Comparison of ENCODE assay signal across 1 cellular context in the genomic region with DNA sequence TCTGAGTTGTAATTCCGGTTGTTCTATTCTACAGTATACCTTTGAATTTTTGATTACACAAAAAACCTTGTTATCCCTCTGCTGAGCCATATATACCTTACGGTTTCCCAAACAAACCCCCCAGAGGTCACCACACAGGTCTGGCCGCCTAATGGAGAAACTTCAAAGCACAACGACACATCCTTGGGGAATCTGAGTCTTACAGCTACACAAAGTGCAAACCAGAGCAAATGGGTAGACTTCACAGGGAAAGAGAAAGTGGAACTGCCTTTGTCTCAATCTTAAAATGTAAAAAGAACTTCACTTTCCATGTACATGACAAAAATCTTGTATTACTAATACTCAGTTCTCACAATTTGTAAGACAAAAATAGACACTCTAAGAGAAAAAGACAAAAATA.
TF ChIP-seq lines count a peak whose summit lies in the region.

No MANE protein-coding gene starts in this region.

TF ChIP-seq in HepG2, 621 proteins besides CTCF, POLR2A, EP300 and RAD21 (continued from another document):
- no peak for TF ChIP-seq KDM1A (CRISPR knock-in tag; IDR thresholded peaks at IDR 0.05)
- TF ChIP-seq ZNF678 (CRISPR knock-in tag; IDR thresholded peaks at IDR 0.05): no peak
- TF ChIP-seq DZIP1 (CRISPR knock-in tag; IDR thresholded peaks at IDR 0.05): no peak
- no peak for TF ChIP-seq GPN1 (CRISPR knock-in tag; IDR thresholded peaks at IDR 0.05; ENCODE audit: borderline replicate concordance)
- no peak for TF ChIP-seq ZFY (CRISPR knock-in tag; IDR thresholded peaks at IDR 0.05)
- TF ChIP-seq ZNF296 (CRISPR knock-in tag; conservative IDR thresholded peaks at IDR 0.05): no peak
- TF ChIP-seq ZNF567 (CRISPR knock-in tag; IDR thresholded peaks at IDR 0.05; ENCODE audit: borderline replicate concordance): no peak
- TF ChIP-seq FOXA1 (IDR thresholded peaks at IDR 0.05): no peak
- peak; percentile 28; the same call in 1 of the 2 replicates for TF ChIP-seq FOXA1 (CRISPR knock-in tag; IDR thresholded peaks at IDR 0.05)
- TF ChIP-seq NCOA2 (CRISPR knock-in tag; IDR thresholded peaks at IDR 0.05): peak; percentile 12; the same call in 1 of the 2 replicates
- no peak for TF ChIP-seq EHMT2 (IDR thresholded peaks at IDR 0.05; ENCODE audit: borderline replicate concordance, low read depth, low read length)
- TF ChIP-seq TIGD3 (CRISPR knock-in tag; IDR thresholded peaks at IDR 0.05; ENCODE audit: borderline replicate concordance): no peak
- peak; percentile 27; the same call in 1 of the 2 replicates for TF ChIP-seq CEBPG (CRISPR knock-in tag; IDR thresholded peaks at IDR 0.05)
- TF ChIP-seq HOXA9 (CRISPR knock-in tag; IDR thresholded peaks at IDR 0.05; ENCODE audit: borderline replicate concordance): no peak
- TF ChIP-seq ZNF275 (CRISPR knock-in tag; IDR thresholded peaks at IDR 0.05; ENCODE audit: borderline replicate concordance): no peak
- no peak for TF ChIP-seq PLRG1 (conservative IDR thresholded peaks at IDR 0.05)
- TF ChIP-seq, protein P1, sequence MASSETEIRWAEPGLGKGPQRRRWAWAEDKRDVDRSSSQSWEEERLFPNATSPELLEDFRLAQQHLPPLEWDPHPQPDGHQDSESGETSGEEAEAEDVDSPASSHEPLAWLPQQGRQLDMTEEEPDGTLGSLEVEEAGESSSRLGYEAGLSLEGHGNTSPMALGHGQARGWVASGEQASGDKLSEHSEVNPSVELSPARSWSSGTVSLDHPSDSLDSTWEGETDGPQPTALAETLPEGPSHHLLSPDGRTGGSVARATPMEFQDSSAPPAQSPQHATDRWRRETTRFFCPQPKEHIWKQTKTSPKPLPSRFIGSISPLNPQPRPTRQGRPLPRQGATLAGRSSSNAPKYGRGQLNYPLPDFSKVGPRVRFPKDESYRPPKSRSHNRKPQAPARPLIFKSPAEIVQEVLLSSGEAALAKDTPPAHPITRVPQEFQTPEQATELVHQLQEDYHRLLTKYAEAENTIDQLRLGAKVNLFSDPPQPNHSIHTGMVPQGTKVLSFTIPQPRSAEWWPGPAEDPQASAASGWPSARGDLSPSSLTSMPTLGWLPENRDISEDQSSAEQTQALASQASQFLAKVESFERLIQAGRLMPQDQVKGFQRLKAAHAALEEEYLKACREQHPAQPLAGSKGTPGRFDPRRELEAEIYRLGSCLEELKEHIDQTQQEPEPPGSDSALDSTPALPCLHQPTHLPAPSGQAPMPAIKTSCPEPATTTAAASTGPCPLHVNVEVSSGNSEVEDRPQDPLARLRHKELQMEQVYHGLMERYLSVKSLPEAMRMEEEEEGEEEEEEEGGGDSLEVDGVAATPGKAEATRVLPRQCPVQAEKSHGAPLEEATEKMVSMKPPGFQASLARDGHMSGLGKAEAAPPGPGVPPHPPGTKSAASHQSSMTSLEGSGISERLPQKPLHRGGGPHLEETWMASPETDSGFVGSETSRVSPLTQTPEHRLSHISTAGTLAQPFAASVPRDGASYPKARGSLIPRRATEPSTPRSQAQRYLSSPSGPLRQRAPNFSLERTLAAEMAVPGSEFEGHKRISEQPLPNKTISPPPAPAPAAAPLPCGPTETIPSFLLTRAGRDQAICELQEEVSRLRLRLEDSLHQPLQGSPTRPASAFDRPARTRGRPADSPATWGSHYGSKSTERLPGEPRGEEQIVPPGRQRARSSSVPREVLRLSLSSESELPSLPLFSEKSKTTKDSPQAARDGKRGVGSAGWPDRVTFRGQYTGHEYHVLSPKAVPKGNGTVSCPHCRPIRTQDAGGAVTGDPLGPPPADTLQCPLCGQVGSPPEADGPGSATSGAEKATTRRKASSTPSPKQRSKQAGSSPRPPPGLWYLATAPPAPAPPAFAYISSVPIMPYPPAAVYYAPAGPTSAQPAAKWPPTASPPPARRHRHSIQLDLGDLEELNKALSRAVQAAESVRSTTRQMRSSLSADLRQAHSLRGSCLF (CRISPR knock-in tag; IDR thresholded peaks at IDR 0.05; ENCODE audit: borderline replicate concordance): 0 out of 2 replicates have a peak, but pooled peaks have one; percentile 7
- no peak for TF ChIP-seq SRF (IDR thresholded peaks at IDR 0.05; ENCODE audit: low read depth, low read length)
- no peak for TF ChIP-seq ZBTB3 (CRISPR knock-in tag; IDR thresholded peaks at IDR 0.05; ENCODE audit: borderline replicate concordance, low read depth)
- no peak for TF ChIP-seq ZNF382 (CRISPR knock-in tag; IDR thresholded peaks at IDR 0.05; ENCODE audit: borderline replicate concordance)
- no peak for TF ChIP-seq TARDBP (CRISPR knock-in tag; IDR thresholded peaks at IDR 0.05)
- no peak for TF ChIP-seq ZNF746 (CRISPR knock-in tag; IDR thresholded peaks at IDR 0.05)
- no peak for TF ChIP-seq SP140L (CRISPR knock-in tag; IDR thresholded peaks at IDR 0.05; ENCODE audit: borderline replicate concordance)
- peak in 1 of 2 experiments; percentile 36; a peak in 1 of 4 replicates for TF ChIP-seq NR2F1 (CRISPR knock-in tag; IDR thresholded peaks at IDR 0.05)
- TF ChIP-seq, protein P2, sequence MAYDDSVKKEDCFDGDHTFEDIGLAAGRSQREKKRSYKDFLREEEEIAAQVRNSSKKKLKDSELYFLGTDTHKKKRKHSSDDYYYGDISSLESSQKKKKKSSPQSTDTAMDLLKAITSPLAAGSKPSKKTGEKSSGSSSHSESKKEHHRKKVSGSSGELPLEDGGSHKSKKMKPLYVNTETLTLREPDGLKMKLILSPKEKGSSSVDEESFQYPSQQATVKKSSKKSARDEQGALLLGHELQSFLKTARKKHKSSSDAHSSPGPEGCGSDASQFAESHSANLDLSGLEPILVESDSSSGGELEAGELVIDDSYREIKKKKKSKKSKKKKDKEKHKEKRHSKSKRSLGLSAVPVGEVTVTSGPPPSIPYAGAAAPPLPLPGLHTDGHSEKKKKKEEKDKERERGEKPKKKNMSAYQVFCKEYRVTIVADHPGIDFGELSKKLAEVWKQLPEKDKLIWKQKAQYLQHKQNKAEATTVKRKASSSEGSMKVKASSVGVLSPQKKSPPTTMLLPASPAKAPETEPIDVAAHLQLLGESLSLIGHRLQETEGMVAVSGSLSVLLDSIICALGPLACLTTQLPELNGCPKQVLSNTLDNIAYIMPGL (CRISPR knock-in tag; IDR thresholded peaks at IDR 0.05; ENCODE audit: borderline replicate concordance in 1 of 2, low read depth in 1 of 2): peak in 1 of 2 experiments; percentile 10; a peak in 1 of 4 replicates
- TF ChIP-seq MBD4 (IDR thresholded peaks at IDR 0.05; ENCODE audit: borderline replicate concordance, low read length): peak; percentile 77; the same call in 1 of the 2 replicates
- no peak for TF ChIP-seq ZNF556 (CRISPR knock-in tag; IDR thresholded peaks at IDR 0.05; ENCODE audit: borderline replicate concordance)
- TF ChIP-seq CREM (IDR thresholded peaks at IDR 0.05): 0 out of 2 replicates have a peak, but pooled peaks have one; percentile 38
- no peak for TF ChIP-seq CREM (CRISPR knock-in tag; IDR thresholded peaks at IDR 0.05)
- TF ChIP-seq MED13 (CRISPR knock-in tag; IDR thresholded peaks at IDR 0.05): no peak
- TF ChIP-seq MIXL1 (CRISPR knock-in tag; IDR thresholded peaks at IDR 0.05): no peak
- TF ChIP-seq GZF1 (CRISPR knock-in tag; IDR thresholded peaks at IDR 0.05): 0 out of 2 replicates have a peak, but pooled peaks have one; percentile 30
- TF ChIP-seq SPEN (CRISPR knock-in tag; IDR thresholded peaks at IDR 0.05; ENCODE audit: low read depth): no peak
- no peak for TF ChIP-seq IRF2 (CRISPR knock-in tag; IDR thresholded peaks at IDR 0.05)
- TF ChIP-seq NR2F2 (IDR thresholded peaks at IDR 0.05; ENCODE audit: borderline replicate concordance, low read depth): peak; percentile 46; the same call in 1 of the 2 replicates
- no peak for TF ChIP-seq SNAPC5 (CRISPR knock-in tag; IDR thresholded peaks at IDR 0.05; ENCODE audit: borderline replicate concordance)
- no peak for TF ChIP-seq ZNF160 (CRISPR knock-in tag; IDR thresholded peaks at IDR 0.05)
- no peak for TF ChIP-seq NBN (conservative IDR thresholded peaks at IDR 0.05)
- no peak for TF ChIP-seq ZNF788 (CRISPR knock-in tag; IDR thresholded peaks at IDR 0.05; ENCODE audit: borderline replicate concordance)
- TF ChIP-seq ZNF24 (IDR thresholded peaks at IDR 0.05): no peak
- TF ChIP-seq ELF3 (CRISPR knock-in tag; IDR thresholded peaks at IDR 0.05): no peak
- no peak for TF ChIP-seq ZNF530 (CRISPR knock-in tag; IDR thresholded peaks at IDR 0.05; ENCODE audit: low read depth)
TF ChIP-seq in HepG2: peak in this region for 18.
